ENCODE assay signal across 23 cellular contexts in the genomic region with DNA sequence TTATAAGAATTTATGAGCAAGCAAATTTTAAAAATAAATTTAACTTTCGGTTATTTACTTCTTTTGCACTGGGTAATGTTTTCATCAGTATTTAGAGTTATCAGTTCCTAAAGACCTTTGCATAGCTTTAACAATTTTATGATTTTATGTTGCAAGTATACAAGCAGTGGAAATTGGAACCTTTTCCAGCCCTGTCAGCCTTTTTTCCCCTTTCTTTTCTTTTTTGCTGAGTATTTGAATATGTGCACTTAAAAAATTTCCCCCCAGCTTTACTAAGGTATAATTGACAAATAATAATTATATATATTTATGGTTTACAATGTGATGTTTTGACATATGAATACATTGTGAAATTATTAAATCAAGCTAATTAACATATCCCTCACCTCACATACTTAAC.
DNase-seq lines count a peak whose midpoint lies in the region; ATAC-seq, FAIRE-seq and TF ChIP-seq lines count a peak whose summit lies in the region.
"Had no signal": no experiment of that assay in that cellular context is flagged by ENCODE, and none has a peak within 500 bp of the region (broad histone marks: within the 10 kb centered on the region; RNA-seq: fewer than 3 reads in every experiment).

No MANE protein-coding gene starts in this region.

- intact Hi-C loops in IMR-90 (cut with micrococcal nuclease) (no loop called here), stomach (cut with DNase I; ENCODE audit: low total_unique reads) (no loop called here)

- H2AK5ac ChIP-seq in IMR-90 (ENCODE audit: low read depth, low read length): no peak overlapping the region

- TF ChIP-seq RAD21 in A549 (conservative IDR thresholded peaks at IDR 0.05 in 1 of 2, IDR thresholded peaks at IDR 0.05 in 1 of 2) (no peak), IMR-90 (IDR thresholded peaks at IDR 0.05; ENCODE audit: low read length) (no peak)

- H4K91ac ChIP-seq in IMR-90 (ENCODE audit: insufficient read depth, low read depth, low read length): no peak overlapping the region

- ATAC-seq in A549: no peak
- ATAC-seq in IMR-90 (ENCODE audit: low read depth): no peak
- ATAC-seq: CD8-positive, alpha-beta T cell; GM12878 had no signal

- no peak overlapping the region for H3K56ac ChIP-seq in IMR-90 (ENCODE audit: extremely low read depth, insufficient read depth, low read length)

- no peak overlapping the region for H3K18ac ChIP-seq in IMR-90 (ENCODE audit: low read depth, low read length)

- H2BK5ac ChIP-seq in IMR-90 (ENCODE audit: low read depth, low read length, poor library complexity, severe bottlenecking): no peak overlapping the region

- POLR2A ChIA-PET in A549 (lab: Yijun Ruan, JAX) (no interaction called here), IMR-90 (lab: Charles Lee; ENCODE audit: unreplicated experiment) (no interaction called here)

- in situ Hi-C loops in IMR-90 (cut with MboI; ENCODE audit: low sequenced_read_pairs): no loop called here

- H3K9ac ChIP-seq in IMR-90 (ENCODE audit: low read depth, low read length) (no peak overlapping the region), SK-N-MC (ENCODE audit: insufficient read length) (no peak overlapping the region)
- H3K9ac ChIP-seq: BLaER1 treated with 17β-estradiol and CSF1 and Interleukin-3, amounts not matched to agents 10 nM and 100 nM had no signal

- H3K4me2 ChIP-seq in A549: no peak overlapping the region
- H3K4me2 ChIP-seq in IMR-90 (ENCODE audit: low read depth, low read length): no peak overlapping the region
- H3K4me2 ChIP-seq: BLaER1 treated with 17β-estradiol and CSF1 and Interleukin-3, amounts not matched to agents 10 nM and 100 nM had no signal

- no peak overlapping the region for H2BK20ac ChIP-seq in IMR-90 (ENCODE audit: low read depth, low read length)

- no peak overlapping the region for H4K8ac ChIP-seq in IMR-90 (ENCODE audit: low read depth in 2 of 2, low read length in 2 of 2)

- H3K27ac ChIP-seq in A549 (no peak overlapping the region), IMR-90 (ENCODE audit: insufficient read depth, low read length) (no peak overlapping the region), SK-N-MC (peak overlapping the region; percentile 81), stomach (no peak overlapping the region)
- H3K27ac ChIP-seq: BLaER1 treated with 17β-estradiol and CSF1 and Interleukin-3, amounts not matched to agents 10 nM and 100 nM had no signal

- no TSS peak for BruUV-seq in IMR-90 (replicated peaks; lab: Mats Ljungman, UMichigan)

- peaks cover 5% of the 10 kb centered on the region for H3K36me3 ChIP-seq in IMR-90 (ENCODE audit: control insufficient read depth, insufficient read depth, low read length)
- peaks cover 37% of the 10 kb centered on the region for H3K36me3 ChIP-seq in SK-N-MC (ENCODE audit: insufficient read depth, low read length)
- H3K36me3 ChIP-seq in stomach: peaks cover 0 to 18% (median 5%) of the 10 kb centered on the region in 4 donors

- no peak overlapping the region for H2AK9ac ChIP-seq in IMR-90 (replicated peaks; ENCODE audit: low read depth, low read length, poor library complexity)

- FAIRE-seq in A549 (lab: Jason Lieb, UNC): no peak
- FAIRE-seq: D721Med, GM12878, GM12892, GM18507 had no signal

- H3K4me1 ChIP-seq in A549 (peaks cover 27% of the 10 kb centered on the region), IMR-90 (ENCODE audit: control insufficient read depth, insufficient read depth, low read length) (no peaks in the 10 kb centered on the region; the same call in 1 of the 2 replicates), stomach (peaks cover 0 to 29% (median 8%) of the 10 kb centered on the region in 4 donors)

- TF ChIP-seq CTCF in A549 (IDR thresholded peaks at IDR 0.05) (no peak), IMR-90 (conservative IDR thresholded peaks at IDR 0.05; ENCODE audit: low read depth, low read length) (no peak), stomach (IDR thresholded peaks at IDR 0.05) (no peak)

- H4K5ac ChIP-seq in IMR-90 (ENCODE audit: low read depth, low read length): no peak overlapping the region

- H3K4ac ChIP-seq in IMR-90 (ENCODE audit: low read depth, low read length): no peak overlapping the region

- no peak overlapping the region for H3K23ac ChIP-seq in IMR-90 (ENCODE audit: low read depth, low read length)

- H3K14ac ChIP-seq in IMR-90 (replicated peaks; ENCODE audit: low read depth, low read length): no peak overlapping the region

- CTCF ChIA-PET in A549 (lab: Yijun Ruan, JAX): interaction anchor here (1.2 kb wide), 1 partner anchor 10 kb away, joined by 3 read pairs; no protein-coding TSS in a partner anchor
- CTCF ChIA-PET in IMR-90 (lab: Yijun Ruan, JAX): no interaction called here

- H3K4me3 ChIP-seq in A549 (no peak overlapping the region), IMR-90 (ENCODE audit: insufficient read depth, low read depth, low read length) (no peak overlapping the region), SK-N-MC (no peak overlapping the region), stomach (no peak overlapping the region)
- H3K4me3 ChIP-seq: BLaER1 treated with 17β-estradiol and CSF1 and Interleukin-3, amounts not matched to agents 10 nM and 100 nM; GM12878 had no signal

- no peak for TF ChIP-seq EP300 in A549 (IDR thresholded peaks at IDR 0.05)
- TF ChIP-seq EP300 in stomach (IDR thresholded peaks at IDR 0.05): no peak

- no peak for DNase-seq in A549 (ENCODE audit: low read depth in 1 of 2, low spot score in 1 of 2)
- DNase-seq in IMR-90: no peak
- DNase-seq in SK-N-MC (ENCODE audit: low read depth, low spot score): no peak
- DNase-seq in stomach: no peak
- DNase-seq in NCI-H446 treated with DMSO at 0.1 percent for 48 hours (lab: John Stamatoyannopoulos, UW): no peak
- no peak for DNase-seq in DMS 273 treated with DMSO at 0.1 percent for 48 hours (lab: John Stamatoyannopoulos, UW)
- DNase-seq: 8988T; AML-193; Caco-2; Calu3; CD4-positive, alpha-beta T cell; CD8-positive, alpha-beta T cell; DMS153; DMS53; DMS79; DND-41; EL; GDM1 had no signal

- H3K9me3 ChIP-seq in A549: no peaks in the 10 kb centered on the region
- no peaks in the 10 kb centered on the region for H3K9me3 ChIP-seq in IMR-90 (ENCODE audit: control insufficient read depth, insufficient read depth, low read length)
- H3K9me3 ChIP-seq in SK-N-MC (ENCODE audit: low read depth, low read length): no peaks in the 10 kb centered on the region
- H3K9me3 ChIP-seq in stomach: no peaks in the 10 kb centered on the region
- H3K9me3 ChIP-seq: BLaER1 treated with 17β-estradiol and CSF1 and Interleukin-3, amounts not matched to agents 10 nM and 100 nM; Caco-2 had no signal

- H3K27me3 ChIP-seq in IMR-90 (ENCODE audit: control insufficient read depth, insufficient read depth, low read length) (no peaks in the 10 kb centered on the region), stomach (no peaks in the 10 kb centered on the region)
- H3K27me3 ChIP-seq: BLaER1 treated with 17β-estradiol and CSF1 and Interleukin-3, amounts not matched to agents 10 nM and 100 nM had no signal

- 95% methylated on average over 1 of the region's 1 CpG for WGBS in A549 (ENCODE audit: missing lambda C conversion rate)
- WGBS in IMR-90 (ENCODE audit: extremely low coverage in 2 of 2, insufficient read length in 1 of 2), 2 experiments: no CpG with 5 or more reads among the region's 1 CpG
- 94 to 100% (median 98%) methylated on average over 1 of the region's 1 CpG for WGBS in stomach, 5 donors

- no peak for TF ChIP-seq POLR2A in A549 (IDR thresholded peaks at IDR 0.05; ENCODE audit: low read length)
- TF ChIP-seq POLR2A in IMR-90 (IDR thresholded peaks at IDR 0.05; ENCODE audit: low read depth, low read length): no peak
- no peak for TF ChIP-seq POLR2A in stomach (IDR thresholded peaks at IDR 0.05)

- H2BK120ac ChIP-seq in IMR-90 (ENCODE audit: low read depth, low read length): no peak overlapping the region

- H2AFZ ChIP-seq in IMR-90 (replicated peaks; ENCODE audit: low read length, poor library complexity): no peak overlapping the region

- peaks cover 5% of the 10 kb centered on the region; the same call in 1 of the 2 replicates for H4K20me1 ChIP-seq in IMR-90 (ENCODE audit: insufficient read depth, low read length)

- H3K79me1 ChIP-seq in IMR-90 (ENCODE audit: low read depth in 1 of 2, low read length in 2 of 2): peaks cover 18 to 37% of the 10 kb centered on the region in 2 experiments; a peak in 3 of 4 replicates

- no peaks in the 10 kb centered on the region for H3K9me1 ChIP-seq in IMR-90 (ENCODE audit: insufficient read depth, low read length)

- dilution Hi-C loops in IMR-90 (cut with HindIII; ENCODE audit: low sequenced_read_pairs, unreplicated experiment): no loop called here

- H2BK15ac ChIP-seq in IMR-90 (ENCODE audit: low read depth, low read length): no peak overlapping the region

TF ChIP-seq in A549, 52 proteins besides CTCF, POLR2A, EP300 and RAD21:
- TF ChIP-seq MAFK (IDR thresholded peaks at IDR 0.05; ENCODE audit: partially characterized antibody) (peak; percentile 16), POLR2AphosphoS2 (conservative IDR thresholded peaks at IDR 0.05; ENCODE audit: low read length) (no peak)

TF ChIP-seq in IMR-90, 13 proteins besides CTCF, POLR2A, EP300 and RAD21:
- TF ChIP-seq FOS (IDR thresholded peaks at IDR 0.05; ENCODE audit: low read depth, low read length) (no peak), MAFK (IDR thresholded peaks at IDR 0.05; ENCODE audit: low read depth, low read length) (peak; percentile 37; the same call in 1 of the 2 replicates)
TF ChIP-seq in IMR-90: peak in this region for 1.
